ENCODE assay signal across 8 cellular contexts in genomic region chr15:89662893-89663673, GRCh38. TPM values are rescaled to one million over a fixed set of nuclear protein-coding genes. Genes with fewer than 3 reads are reported as not detected.
DNase-seq lines count a peak whose midpoint lies in the region; ATAC-seq and TF ChIP-seq lines count a peak whose summit lies in the region.

No MANE protein-coding gene starts in this region.

- ATAC-seq in left lobe of liver (peak; percentile 67), upper lobe of left lung (ENCODE audit: low FRiP score in 2 of 2) (peak; percentile 72 to 90), GM21529 (IDR thresholded peaks at IDR 0.05; ENCODE audit: unreplicated experiment) (no peak), HG03095 (IDR thresholded peaks at IDR 0.05; ENCODE audit: unreplicated experiment) (no peak)
- no peak for ATAC-seq in activated T-cell treated with anti-CD3 and anti-CD28 coated beads, Interleukin-2, amount 50 U/mL, for 72 hours (replicated peaks in 1 of 2)

- whole genome bisulfite sequencing in upper lobe of left lung, 2 donors: 38 to 44% methylated on average over 11 of the region's 11 CpGs

- intact Hi-C loops in colonic mucosa (cut with DNase I): no loop called here

- no peaks in the 10 kb centered on the region for H3K4me1 Mint-ChIP-seq in activated T-cell treated with anti-CD3 and anti-CD28 coated beads, Interleukin-2, amount 50 U/mL, for 72 hours (ENCODE audit: low read depth)

- H3K4me1 ChIP-seq in colonic mucosa (no peaks in the 10 kb centered on the region), upper lobe of left lung (peaks cover 0 to 23% (median 17%) of the 10 kb centered on the region in 4 donors)

- H3K9ac ChIP-seq in colonic mucosa (ENCODE audit: low read depth in 2 of 2, low read length in 2 of 2): peak overlapping the region; percentile 1 to 70

- TF ChIP-seq CTCF in colonic mucosa (IDR thresholded peaks at IDR 0.05) (no peak), upper lobe of left lung (IDR thresholded peaks at IDR 0.05) (no peak)

- no peaks in the 10 kb centered on the region for H3K36me3 Mint-ChIP-seq in activated T-cell treated with anti-CD3 and anti-CD28 coated beads, Interleukin-2, amount 50 U/mL, for 72 hours (ENCODE audit: insufficient read depth in 2 of 2)

- H3K9me3 ChIP-seq in colonic mucosa: no peaks in the 10 kb centered on the region
- H3K9me3 ChIP-seq in upper lobe of left lung: no peaks in the 10 kb centered on the region

- H3K27me3 Mint-ChIP-seq in activated T-cell treated with anti-CD3 and anti-CD28 coated beads, Interleukin-2, amount 50 U/mL, for 72 hours (ENCODE audit: low read depth): peaks cover 45% of the 10 kb centered on the region

- H3K36me3 ChIP-seq in colonic mucosa: no peaks in the 10 kb centered on the region
- no peaks in the 10 kb centered on the region for H3K36me3 ChIP-seq in upper lobe of left lung

- H3K27me3 ChIP-seq in colonic mucosa: no peaks in the 10 kb centered on the region
- no peaks in the 10 kb centered on the region for H3K27me3 ChIP-seq in upper lobe of left lung

- no peak overlapping the region for H3K27ac Mint-ChIP-seq in activated T-cell treated with anti-CD3 and anti-CD28 coated beads, Interleukin-2, amount 50 U/mL, for 72 hours

- H3K4me3 ChIP-seq in colonic mucosa: no peak overlapping the region
- no peak overlapping the region for H3K4me3 ChIP-seq in upper lobe of left lung

- no peak for TF ChIP-seq POLR2A in upper lobe of left lung (IDR thresholded peaks at IDR 0.05)

- H3K9me3 Mint-ChIP-seq in activated T-cell treated with anti-CD3 and anti-CD28 coated beads, Interleukin-2, amount 50 U/mL, for 72 hours: no peaks in the 10 kb centered on the region

- peak overlapping the region; percentile 79 for H3K27ac ChIP-seq in colonic mucosa
- peak overlapping the region in 2 of 4 donors; percentile 14 to 42 for H3K27ac ChIP-seq in upper lobe of left lung

- TF ChIP-seq EP300 in upper lobe of left lung (IDR thresholded peaks at IDR 0.05): no peak

- DNase-seq in HS-5 (ENCODE audit: low read depth): peak; percentile 75
- DNase-seq in colonic mucosa: peak; percentile 83
- no peak for DNase-seq in left lobe of liver (ENCODE audit: low spot score)
- DNase-seq in upper lobe of left lung: peak in 1 of 2 donors; percentile 66
- DNase-seq in activated T-cell treated with anti-CD3 and anti-CD28 coated beads, Interleukin-2, amount 50 U/mL, for 72 hours: no peak
- DNase-seq in NCI-H1436 (lab: John Stamatoyannopoulos, UW): no peak

- no peak overlapping the region for H3K4me3 Mint-ChIP-seq in activated T-cell treated with anti-CD3 and anti-CD28 coated beads, Interleukin-2, amount 50 U/mL, for 72 hours

RNA-seq across cellular contexts. Expression of gene KIF7, which starts 7.8 kb away (rescaled TPM):
- 1 to 10 TPM; 1.1 to 1.2 TPM for total RNA-seq in colonic mucosa
- total RNA-seq in left lobe of liver: 1.1 TPM
- 1 to 10 TPM; 1.4 to 4.7 (median 3.2) TPM for total RNA-seq in upper lobe of left lung
- total RNA-seq in activated T-cell treated with anti-CD3 and anti-CD28 coated beads, Interleukin-2, amount 50 U/mL, for 72 hours: 1 to 10 TPM; 1.4 to 1.8 TPM

RNA-seq across cellular contexts. Expression of gene PLIN1, which starts 16.1 kb away (rescaled TPM):
- 1 to 10 TPM in 1 of 2 donors, under 1 TPM in 1; 0.90 to 1.2 TPM for total RNA-seq in colonic mucosa
- 38.1 TPM for total RNA-seq in left lobe of liver
- 1 to 10 TPM in 3 of 6 donors, under 1 TPM in 2, not detected in 1; 0.29 to 3.8 (median 1.1) TPM for total RNA-seq in upper lobe of left lung
- 1 to 10 TPM in 1 of 2 donors, under 1 TPM in 1; 0.88 to 1.3 TPM for total RNA-seq in activated T-cell treated with anti-CD3 and anti-CD28 coated beads, Interleukin-2, amount 50 U/mL, for 72 hours

RNA-seq across cellular contexts. Expression of gene PEX11A, which starts 27.5 kb away (rescaled TPM):
- total RNA-seq in colonic mucosa (10 to 100 TPM; 14.7 to 19.0 TPM), left lobe of liver (25.8 TPM), upper lobe of left lung (10 to 100 TPM in 1 of 6 donors, 1 to 10 TPM in 5; 4.4 to 18.7 (median 6.7) TPM)
- total RNA-seq in activated T-cell treated with anti-CD3 and anti-CD28 coated beads, Interleukin-2, amount 50 U/mL, for 72 hours: 1 to 10 TPM; 4.0 to 7.3 TPM

RNA-seq across cellular contexts. Expression of gene WDR93, which starts 27.5 kb away (rescaled TPM):
- total RNA-seq in colonic mucosa: under 1 TPM in 1 of 2 donors, not detected in 1; 0.13 TPM
- not detected for total RNA-seq in left lobe of liver
- 1 to 10 TPM in 4 of 6 donors, under 1 TPM in 2; 0.31 to 7.2 (median 1.9) TPM for total RNA-seq in upper lobe of left lung
- under 1 TPM in 1 of 2 donors, not detected in 1; 0.19 TPM for total RNA-seq in activated T-cell treated with anti-CD3 and anti-CD28 coated beads, Interleukin-2, amount 50 U/mL, for 72 hours

Comparison
In these comparisons a context has a peak if more than half of its experiments do, and no peak if none do; other contexts are left out.
1. DNase-seq: peak in HS-5 (single experiment) and colonic mucosa (single experiment); none in left lobe of liver (single experiment), activated T-cell treated with anti-CD3 and anti-CD28 coated beads, Interleukin-2, amount 50 U/mL, for 72 hours (0 of 2) and NCI-H1436 (single experiment).
2. ATAC-seq: peak in left lobe of liver (single experiment) and upper lobe of left lung (2 of 2); none in activated T-cell treated with anti-CD3 and anti-CD28 coated beads, Interleukin-2, amount 50 U/mL, for 72 hours (0 of 2), GM21529 (single experiment) and HG03095 (single experiment).